ENCODE assay signal across 17 cellular contexts in the genomic region with DNA sequence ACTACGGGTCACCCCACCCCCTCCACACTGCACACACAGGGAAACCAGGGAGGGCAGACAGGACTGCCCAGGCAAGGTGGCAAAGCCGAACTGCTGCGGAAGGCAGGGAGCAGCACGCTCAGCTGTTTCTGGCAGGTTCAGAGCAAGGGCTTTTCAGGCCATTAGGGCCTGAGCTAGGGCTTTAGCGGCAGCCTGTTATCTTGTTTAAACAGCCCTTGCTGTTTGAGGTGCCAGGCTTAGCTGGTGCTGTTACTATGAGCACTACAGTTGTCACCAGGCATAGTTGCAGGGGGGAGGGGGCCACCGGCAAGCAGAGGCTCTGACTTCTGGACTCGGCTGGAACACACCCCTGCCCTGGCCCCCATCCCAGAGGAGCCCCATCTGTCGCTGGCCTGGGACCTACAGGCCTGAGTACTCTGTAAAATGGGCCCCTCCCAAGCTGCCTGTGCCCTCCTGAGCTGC. TPM values are rescaled to one million over a fixed set of nuclear protein-coding genes. Genes with fewer than 3 reads are reported as not detected.
A peak's percentile ranks its signal among the peaks of the same experiment; 100 is the strongest.
DNase-seq lines count a peak whose midpoint lies in the region; ATAC-seq and TF ChIP-seq lines count a peak whose summit lies in the region.
"Had no signal": no experiment of that assay in that cellular context is flagged by ENCODE, and none has a peak within 500 bp of the region (broad histone marks: within the 10 kb centered on the region; RNA-seq: fewer than 3 reads in every experiment).

No MANE protein-coding gene starts in this region.

- no peak overlapping the region for H3K27ac Mint-ChIP-seq in endodermal cell
- H3K27ac Mint-ChIP-seq: T-helper 17 cell had no signal

- H3K4me3 ChIP-seq in endodermal cell (ENCODE audit: low read length) = no peak overlapping the region
- H3K4me3 ChIP-seq: gastroesophageal sphincter had no signal

- no peak for TF ChIP-seq CTCF in endodermal cell (conservative IDR thresholded peaks at IDR 0.05)

- H3K4me1 ChIP-seq in endodermal cell (ENCODE audit: control insufficient read depth, insufficient read depth, low read length) = no peaks in the 10 kb centered on the region

- H3K9me3 ChIP-seq in endodermal cell (ENCODE audit: control insufficient read depth, low read length) = peaks cover 8% of the 10 kb centered on the region
- H3K9me3 ChIP-seq: gastroesophageal sphincter had no signal

- no peaks in the 10 kb centered on the region for H3K4me1 Mint-ChIP-seq in endodermal cell
- H3K4me1 Mint-ChIP-seq: neural crest cell, T-helper 17 cell had no signal

- no peaks in the 10 kb centered on the region for H3K9me3 Mint-ChIP-seq in endodermal cell
- H3K9me3 Mint-ChIP-seq: neural crest cell had no signal

- no peaks in the 10 kb centered on the region for H3K27me3 Mint-ChIP-seq in endodermal cell (ENCODE audit: insufficient read depth)
- H3K27me3 Mint-ChIP-seq: T-helper 17 cell had no signal

- H3K27me3 ChIP-seq in endodermal cell (ENCODE audit: control insufficient read depth, insufficient read depth, low read length, poor library complexity, severe bottlenecking) = no peaks in the 10 kb centered on the region
- H3K27me3 ChIP-seq: gastroesophageal sphincter had no signal

- no peak overlapping the region for H3K9ac ChIP-seq in endodermal cell (ENCODE audit: extremely low read depth, low read length, poor library complexity, severe bottlenecking)

- H3K27ac ChIP-seq in endodermal cell (ENCODE audit: low read depth, low read length) = no peak overlapping the region
- H3K27ac ChIP-seq: gastroesophageal sphincter had no signal

- H3K36me3 ChIP-seq in endodermal cell (ENCODE audit: control insufficient read depth, insufficient read depth, low read length) = peaks cover 6% of the 10 kb centered on the region

- ATAC-seq in Right ventricle myocardium superior (ENCODE audit: poor library complexity) = peak; percentile 91
- peak; percentile 92 for ATAC-seq in left ventricle myocardium superior
- ATAC-seq in HG03460 (IDR thresholded peaks at IDR 0.05; ENCODE audit: unreplicated experiment) = no peak
- ATAC-seq in GM21367 (IDR thresholded peaks at IDR 0.05; ENCODE audit: unreplicated experiment) = no peak
- ATAC-seq in HG03378 (IDR thresholded peaks at IDR 0.05; ENCODE audit: unreplicated experiment) = no peak
- ATAC-seq: gastroesophageal sphincter, T-helper 17 cell had no signal

- intact Hi-C loops in Right ventricle myocardium superior (cut with DNase I) (no loop called here), cardiac septum (cut with DNase I) (no loop called here), left ventricle myocardium superior (cut with micrococcal nuclease) (no loop called here)

- DNase-seq in Right ventricle myocardium superior (peak; percentile 77), cardiac septum (ENCODE audit: low spot score) (no peak), NCI-H82 treated with DMSO at 0.1 percent for 48 hours (lab: John Stamatoyannopoulos, UW; ENCODE audit: unreplicated experiment) (peak; percentile 17), left ventricle myocardium superior (peak; percentile 80), endodermal cell (no peak)
- DNase-seq: activated CD4-positive, CD25-positive, alpha-beta regulatory T cell treated with anti-CD3 and anti-CD28 coated beads, Interleukin-2, amount 50 U/mL, for 72 hours; activated effector memory CD4-positive, alpha-beta T cell treated with anti-CD3 and anti-CD28 coated beads, Interleukin-2, amount 50 U/mL, for 16 hours; GDM1; NCI-H2081 treated with DMSO at 0.1 percent for 48 hours; T-helper 17 cell had no signal

- no peak overlapping the region for H3K4me3 Mint-ChIP-seq in endodermal cell
- H3K4me3 Mint-ChIP-seq: neural crest cell, T-helper 17 cell had no signal

- H3K36me3 Mint-ChIP-seq in endodermal cell (ENCODE audit: low read depth) = peaks cover 9% of the 10 kb centered on the region

- 91 to 97% methylated on average over 5 to 8 of the region's 8 CpGs for WGBS in endodermal cell (ENCODE audit: insufficient coverage in 1 of 2, insufficient read length in 1 of 2), 2 experiments

RNA-seq across cellular contexts. Expression of a gene that starts 34.9 kb away (rescaled TPM):
- not detected for total RNA-seq in Right ventricle myocardium superior
- not detected for total RNA-seq in cardiac septum
- total RNA-seq in left ventricle myocardium superior = not detected
- 1 to 10 TPM in 1 of 2 donors, under 1 TPM in 1; 0.35 to 2.3 TPM for total RNA-seq in endodermal cell
- 1.4 TPM for polyA plus RNA-seq in endodermal cell (2013, experiment 1 of 2)
- 1.5 TPM for polyA plus RNA-seq in endodermal cell (2013, experiment 2 of 2)
- total RNA-seq: HT-29, M059J had no signal

RNA-seq across cellular contexts. Expression of a gene that starts 36.6 kb away (rescaled TPM):
- 3.1 TPM for total RNA-seq in Right ventricle myocardium superior
- total RNA-seq in cardiac septum = 2.2 TPM
- 3.3 TPM for total RNA-seq in left ventricle myocardium superior
- total RNA-seq in endodermal cell = 10 to 100 TPM; 16.7 to 17.9 TPM
- 26.0 TPM for polyA plus RNA-seq in endodermal cell (2013, experiment 1 of 2)
- polyA plus RNA-seq in endodermal cell (2013, experiment 2 of 2) = 28.0 TPM

RNA-seq across cellular contexts. Expression of a gene that starts 38.3 kb away (rescaled TPM):
- total RNA-seq in Right ventricle myocardium superior = 0.35 TPM
- total RNA-seq in cardiac septum = 0.70 TPM
- total RNA-seq in left ventricle myocardium superior = 0.74 TPM
- total RNA-seq in endodermal cell = 1 to 10 TPM; 2.6 to 3.3 TPM
- polyA plus RNA-seq in endodermal cell (2013, experiment 1 of 2) = 6.8 TPM
- 6.4 TPM for polyA plus RNA-seq in endodermal cell (2013, experiment 2 of 2)

Comparison
In these comparisons a context has a peak if more than half of its experiments do, and no peak if none do; other contexts are left out.
1. DNase-seq: peak in Right ventricle myocardium superior (single experiment), NCI-H82 treated with DMSO at 0.1 percent for 48 hours (single experiment) and left ventricle myocardium superior (single experiment); none in cardiac septum (single experiment) and endodermal cell (single experiment).
2. ATAC-seq: peak in Right ventricle myocardium superior (single experiment) and left ventricle myocardium superior (single experiment); none in HG03460 (single experiment), GM21367 (single experiment) and HG03378 (single experiment).